1 cellular context compared by ENCODE assay signal in the genomic region with DNA sequence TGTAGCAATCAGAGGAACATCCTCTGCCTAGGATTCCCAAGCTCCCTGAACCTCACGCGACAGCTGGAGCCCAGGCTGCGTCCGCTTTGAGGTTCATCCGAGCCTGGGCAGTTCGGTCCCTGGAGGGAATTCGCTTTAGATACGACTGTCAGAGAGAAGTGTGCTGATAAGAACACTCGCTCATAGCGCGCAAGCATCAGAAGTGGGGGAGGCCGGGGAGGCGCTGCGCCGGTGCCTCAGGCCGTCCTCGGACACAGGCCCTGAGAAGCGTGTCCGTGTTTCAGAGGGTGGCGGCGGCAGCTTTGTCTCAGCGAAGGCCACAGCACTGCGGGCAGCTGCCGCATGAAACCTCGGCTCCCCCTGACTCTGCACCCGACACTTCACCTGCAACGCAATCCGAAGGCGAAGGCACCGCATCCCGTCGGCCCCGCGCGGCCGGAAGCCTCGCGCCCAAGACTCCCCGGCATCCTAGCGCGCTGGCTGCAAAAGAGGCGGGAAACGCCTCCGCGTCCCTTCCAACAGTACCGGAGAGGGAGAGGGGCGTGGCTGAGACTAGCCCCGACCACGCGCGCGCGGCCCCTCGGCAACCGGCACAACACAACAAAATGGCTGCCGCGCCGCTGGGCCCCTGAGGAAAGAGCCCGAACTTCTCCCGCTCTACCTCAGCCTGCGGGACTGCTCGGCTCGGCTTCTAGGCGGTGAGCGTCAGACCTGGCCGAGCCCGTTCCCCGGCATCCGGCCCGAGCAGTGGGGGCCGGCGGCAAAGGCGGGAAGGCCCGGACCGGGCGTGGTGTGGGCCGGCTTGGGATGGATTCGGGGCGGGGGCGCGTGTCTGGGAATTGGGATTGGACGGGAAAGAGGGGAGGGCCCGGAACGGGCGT.
TF ChIP-seq lines count a peak whose summit lies in the region.

A gene with protein sequence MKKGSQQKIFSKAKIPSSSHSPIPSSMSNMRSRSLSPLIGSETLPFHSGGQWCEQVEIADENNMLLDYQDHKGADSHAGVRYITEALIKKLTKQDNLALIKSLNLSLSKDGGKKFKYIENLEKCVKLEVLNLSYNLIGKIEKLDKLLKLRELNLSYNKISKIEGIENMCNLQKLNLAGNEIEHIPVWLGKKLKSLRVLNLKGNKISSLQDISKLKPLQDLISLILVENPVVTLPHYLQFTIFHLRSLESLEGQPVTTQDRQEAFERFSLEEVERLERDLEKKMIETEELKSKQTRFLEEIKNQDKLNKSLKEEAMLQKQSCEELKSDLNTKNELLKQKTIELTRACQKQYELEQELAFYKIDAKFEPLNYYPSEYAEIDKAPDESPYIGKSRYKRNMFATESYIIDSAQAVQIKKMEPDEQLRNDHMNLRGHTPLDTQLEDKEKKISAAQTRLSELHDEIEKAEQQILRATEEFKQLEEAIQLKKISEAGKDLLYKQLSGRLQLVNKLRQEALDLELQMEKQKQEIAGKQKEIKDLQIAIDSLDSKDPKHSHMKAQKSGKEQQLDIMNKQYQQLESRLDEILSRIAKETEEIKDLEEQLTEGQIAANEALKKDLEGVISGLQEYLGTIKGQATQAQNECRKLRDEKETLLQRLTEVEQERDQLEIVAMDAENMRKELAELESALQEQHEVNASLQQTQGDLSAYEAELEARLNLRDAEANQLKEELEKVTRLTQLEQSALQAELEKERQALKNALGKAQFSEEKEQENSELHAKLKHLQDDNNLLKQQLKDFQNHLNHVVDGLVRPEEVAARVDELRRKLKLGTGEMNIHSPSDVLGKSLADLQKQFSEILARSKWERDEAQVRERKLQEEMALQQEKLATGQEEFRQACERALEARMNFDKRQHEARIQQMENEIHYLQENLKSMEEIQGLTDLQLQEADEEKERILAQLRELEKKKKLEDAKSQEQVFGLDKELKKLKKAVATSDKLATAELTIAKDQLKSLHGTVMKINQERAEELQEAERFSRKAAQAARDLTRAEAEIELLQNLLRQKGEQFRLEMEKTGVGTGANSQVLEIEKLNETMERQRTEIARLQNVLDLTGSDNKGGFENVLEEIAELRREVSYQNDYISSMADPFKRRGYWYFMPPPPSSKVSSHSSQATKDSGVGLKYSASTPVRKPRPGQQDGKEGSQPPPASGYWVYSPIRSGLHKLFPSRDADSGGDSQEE (N-terminal part only) (plus strand): TSS at position 586 of the 881 bp plus-strand sequence. CDS start 13,372 bp downstream, outside the sequence.

TF ChIP-seq in HepG2, 621 proteins besides CTCF, POLR2A, EP300 and RAD21 (continued from another document and continues in another):
- TF ChIP-seq, protein P1, sequence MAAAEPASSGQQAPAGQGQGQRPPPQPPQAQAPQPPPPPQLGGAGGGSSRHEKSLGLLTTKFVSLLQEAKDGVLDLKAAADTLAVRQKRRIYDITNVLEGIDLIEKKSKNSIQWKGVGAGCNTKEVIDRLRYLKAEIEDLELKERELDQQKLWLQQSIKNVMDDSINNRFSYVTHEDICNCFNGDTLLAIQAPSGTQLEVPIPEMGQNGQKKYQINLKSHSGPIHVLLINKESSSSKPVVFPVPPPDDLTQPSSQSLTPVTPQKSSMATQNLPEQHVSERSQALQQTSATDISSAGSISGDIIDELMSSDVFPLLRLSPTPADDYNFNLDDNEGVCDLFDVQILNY (CRISPR knock-in tag; conservative IDR thresholded peaks at IDR 0.05), result peak; percentile 82
- TF ChIP-seq ZNF841 (CRISPR knock-in tag; IDR thresholded peaks at IDR 0.05; ENCODE audit: borderline replicate concordance) (peak; percentile 90; the same call in 1 of the 2 replicates), ZMYM3 (CRISPR knock-in tag; IDR thresholded peaks at IDR 0.05) (peak; percentile 56; the same call in 1 of the 2 replicates), DR1 (CRISPR knock-in tag; IDR thresholded peaks at IDR 0.05) (peak; percentile 80), TBX3 (IDR thresholded peaks at IDR 0.05; ENCODE audit: borderline replicate concordance) (no peak), NR2F1 (CRISPR knock-in tag; IDR thresholded peaks at IDR 0.05) (no peak), BRCA1 (CRISPR knock-in tag; IDR thresholded peaks at IDR 0.05) (peak; percentile 72; the same call in 1 of the 2 replicates), ZNF737 (CRISPR knock-in tag; IDR thresholded peaks at IDR 0.05; ENCODE audit: borderline replicate concordance) (peak; percentile 93; the same call in 1 of the 2 replicates), GABPB1 (CRISPR knock-in tag; IDR thresholded peaks at IDR 0.05) (peak; percentile 91), DNMT3B (CRISPR knock-in tag; conservative IDR thresholded peaks at IDR 0.05) (peak; percentile 62), DPF2 (CRISPR knock-in tag; IDR thresholded peaks at IDR 0.05; ENCODE audit: borderline replicate concordance, low read depth) (no peak), ZNF354B (CRISPR knock-in tag; IDR thresholded peaks at IDR 0.05) (peak; percentile 52; the same call in 1 of the 2 replicates), BORCS8-MEF2B (CRISPR knock-in tag; IDR thresholded peaks at IDR 0.05) (peak; percentile 97), ZNF530 (CRISPR knock-in tag; IDR thresholded peaks at IDR 0.05; ENCODE audit: low read depth) (peak; percentile 93; the same call in 1 of the 2 replicates), HOXA7 (CRISPR knock-in tag; IDR thresholded peaks at IDR 0.05) (no peak), HCFC1 (IDR thresholded peaks at IDR 0.05; ENCODE audit: low read depth, low read length) (no peak), SP140L (CRISPR knock-in tag; IDR thresholded peaks at IDR 0.05; ENCODE audit: borderline replicate concordance) (peak; percentile 33; the same call in 1 of the 2 replicates), AGO2 (optimal IDR thresholded peaks at IDR 0.05; ENCODE audit: low read depth, low read length) (peak; percentile 74), THAP11 (CRISPR knock-in tag; IDR thresholded peaks at IDR 0.05) (peak; percentile 64), SMARCC2 (IDR thresholded peaks at IDR 0.05) (no peak), ZBTB7A (CRISPR knock-in tag; IDR thresholded peaks at IDR 0.05) (peak; percentile 84), GTF2F1 (IDR thresholded peaks at IDR 0.05; ENCODE audit: low read length) (no peak), LCORL (IDR thresholded peaks at IDR 0.05) (0 out of 2 replicates have a peak, but pooled peaks have one; percentile 26), LCORL (CRISPR knock-in tag; IDR thresholded peaks at IDR 0.05) (peak; percentile 82), KLF15 (CRISPR knock-in tag; IDR thresholded peaks at IDR 0.05; ENCODE audit: borderline replicate concordance) (peak; percentile 98), PAX8 (CRISPR knock-in tag; IDR thresholded peaks at IDR 0.05; ENCODE audit: borderline replicate concordance) (0 out of 2 replicates have a peak, but pooled peaks have one; percentile 40), CEBPG (CRISPR knock-in tag; IDR thresholded peaks at IDR 0.05) (peak; percentile 33; the same call in 1 of the 2 replicates), REPIN1 (CRISPR knock-in tag; IDR thresholded peaks at IDR 0.05; ENCODE audit: borderline replicate concordance, low read depth) (peak; percentile 97), ARNT (IDR thresholded peaks at IDR 0.05) (no peak), ZNF292 (CRISPR knock-in tag; IDR thresholded peaks at IDR 0.05; ENCODE audit: borderline replicate concordance, low read depth) (0 out of 2 replicates have a peak, but pooled peaks have one; percentile 92), ZNF7 (CRISPR knock-in tag; IDR thresholded peaks at IDR 0.05) (no peak), TRIM24 (CRISPR knock-in tag; IDR thresholded peaks at IDR 0.05) (no peak), SIN3A (IDR thresholded peaks at IDR 0.05; ENCODE audit: borderline replicate concordance, low read depth, low read length) (peak; percentile 73; the same call in 1 of the 2 replicates), GABPA (IDR thresholded peaks at IDR 0.05; ENCODE audit: low read depth, low read length) (peak; percentile 27; the same call in 1 of the 2 replicates), GABPA (CRISPR knock-in tag; IDR thresholded peaks at IDR 0.05; ENCODE audit: low read depth) (peak; percentile 57), SKI (IDR thresholded peaks at IDR 0.05; ENCODE audit: partially characterized antibody) (peak; percentile 51), FLYWCH1 (CRISPR knock-in tag; IDR thresholded peaks at IDR 0.05) (no peak), HOXA3 (CRISPR knock-in tag; IDR thresholded peaks at IDR 0.05) (peak; percentile 94), KDM3A (CRISPR knock-in tag; IDR thresholded peaks at IDR 0.05; ENCODE audit: low read depth) (peak; percentile 83; the same call in 1 of the 2 replicates), HOXA5 (CRISPR knock-in tag; IDR thresholded peaks at IDR 0.05) (peak; percentile 83; the same call in 1 of the 2 replicates), RAD51 (IDR thresholded peaks at IDR 0.05; ENCODE audit: borderline replicate concordance) (no peak), TGIF2 (CRISPR knock-in tag; IDR thresholded peaks at IDR 0.05) (no peak; the same call in none of the 2 replicates), FOXK2 (IDR thresholded peaks at IDR 0.05) (no peak), TBL1XR1 (IDR thresholded peaks at IDR 0.05; ENCODE audit: borderline replicate concordance, low read length, partially characterized antibody) (no peak), SETDB1 (CRISPR knock-in tag; IDR thresholded peaks at IDR 0.05; ENCODE audit: borderline replicate concordance) (peak; percentile 63; the same call in 1 of the 2 replicates), AKAP8 (CRISPR knock-in tag; IDR thresholded peaks at IDR 0.05) (peak; percentile 86)
- TF ChIP-seq, protein P2, sequence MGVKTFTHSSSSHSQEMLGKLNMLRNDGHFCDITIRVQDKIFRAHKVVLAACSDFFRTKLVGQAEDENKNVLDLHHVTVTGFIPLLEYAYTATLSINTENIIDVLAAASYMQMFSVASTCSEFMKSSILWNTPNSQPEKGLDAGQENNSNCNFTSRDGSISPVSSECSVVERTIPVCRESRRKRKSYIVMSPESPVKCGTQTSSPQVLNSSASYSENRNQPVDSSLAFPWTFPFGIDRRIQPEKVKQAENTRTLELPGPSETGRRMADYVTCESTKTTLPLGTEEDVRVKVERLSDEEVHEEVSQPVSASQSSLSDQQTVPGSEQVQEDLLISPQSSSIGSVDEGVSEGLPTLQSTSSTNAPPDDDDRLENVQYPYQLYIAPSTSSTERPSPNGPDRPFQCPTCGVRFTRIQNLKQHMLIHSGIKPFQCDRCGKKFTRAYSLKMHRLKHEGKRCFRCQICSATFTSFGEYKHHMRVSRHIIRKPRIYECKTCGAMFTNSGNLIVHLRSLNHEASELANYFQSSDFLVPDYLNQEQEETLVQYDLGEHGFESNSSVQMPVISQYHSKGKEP (CRISPR knock-in tag; IDR thresholded peaks at IDR 0.05), result no peak
- TF ChIP-seq, protein P3, sequence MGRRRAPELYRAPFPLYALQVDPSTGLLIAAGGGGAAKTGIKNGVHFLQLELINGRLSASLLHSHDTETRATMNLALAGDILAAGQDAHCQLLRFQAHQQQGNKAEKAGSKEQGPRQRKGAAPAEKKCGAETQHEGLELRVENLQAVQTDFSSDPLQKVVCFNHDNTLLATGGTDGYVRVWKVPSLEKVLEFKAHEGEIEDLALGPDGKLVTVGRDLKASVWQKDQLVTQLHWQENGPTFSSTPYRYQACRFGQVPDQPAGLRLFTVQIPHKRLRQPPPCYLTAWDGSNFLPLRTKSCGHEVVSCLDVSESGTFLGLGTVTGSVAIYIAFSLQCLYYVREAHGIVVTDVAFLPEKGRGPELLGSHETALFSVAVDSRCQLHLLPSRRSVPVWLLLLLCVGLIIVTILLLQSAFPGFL (CRISPR knock-in tag; IDR thresholded peaks at IDR 0.05), result 0 out of 2 replicates have a peak, but pooled peaks have one; percentile 64
- TF ChIP-seq, protein P4, sequence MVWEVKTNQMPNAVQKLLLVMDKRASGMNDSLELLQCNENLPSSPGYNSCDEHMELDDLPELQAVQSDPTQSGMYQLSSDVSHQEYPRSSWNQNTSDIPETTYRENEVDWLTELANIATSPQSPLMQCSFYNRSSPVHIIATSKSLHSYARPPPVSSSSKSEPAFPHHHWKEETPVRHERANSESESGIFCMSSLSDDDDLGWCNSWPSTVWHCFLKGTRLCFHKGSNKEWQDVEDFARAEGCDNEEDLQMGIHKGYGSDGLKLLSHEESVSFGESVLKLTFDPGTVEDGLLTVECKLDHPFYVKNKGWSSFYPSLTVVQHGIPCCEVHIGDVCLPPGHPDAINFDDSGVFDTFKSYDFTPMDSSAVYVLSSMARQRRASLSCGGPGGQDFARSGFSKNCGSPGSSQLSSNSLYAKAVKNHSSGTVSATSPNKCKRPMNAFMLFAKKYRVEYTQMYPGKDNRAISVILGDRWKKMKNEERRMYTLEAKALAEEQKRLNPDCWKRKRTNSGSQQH (CRISPR knock-in tag; IDR thresholded peaks at IDR 0.05; ENCODE audit: low read depth), result no peak
- TF ChIP-seq, protein P5, sequence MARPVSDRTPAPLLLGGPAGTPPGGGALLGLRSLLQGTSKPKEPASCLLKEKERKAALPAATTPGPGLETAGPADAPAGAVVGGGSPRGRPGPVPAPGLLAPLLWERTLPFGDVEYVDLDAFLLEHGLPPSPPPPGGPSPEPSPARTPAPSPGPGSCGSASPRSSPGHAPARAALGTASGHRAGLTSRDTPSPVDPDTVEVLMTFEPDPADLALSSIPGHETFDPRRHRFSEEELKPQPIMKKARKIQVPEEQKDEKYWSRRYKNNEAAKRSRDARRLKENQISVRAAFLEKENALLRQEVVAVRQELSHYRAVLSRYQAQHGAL (CRISPR knock-in tag; IDR thresholded peaks at IDR 0.05; ENCODE audit: not compliant biosample characterization), result no peak
- TF ChIP-seq, protein P6, sequence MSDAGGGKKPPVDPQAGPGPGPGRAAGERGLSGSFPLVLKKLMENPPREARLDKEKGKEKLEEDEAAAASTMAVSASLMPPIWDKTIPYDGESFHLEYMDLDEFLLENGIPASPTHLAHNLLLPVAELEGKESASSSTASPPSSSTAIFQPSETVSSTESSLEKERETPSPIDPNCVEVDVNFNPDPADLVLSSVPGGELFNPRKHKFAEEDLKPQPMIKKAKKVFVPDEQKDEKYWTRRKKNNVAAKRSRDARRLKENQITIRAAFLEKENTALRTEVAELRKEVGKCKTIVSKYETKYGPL (CRISPR knock-in tag; IDR thresholded peaks at IDR 0.05), result peak; percentile 82
- TF ChIP-seq, protein P7, sequence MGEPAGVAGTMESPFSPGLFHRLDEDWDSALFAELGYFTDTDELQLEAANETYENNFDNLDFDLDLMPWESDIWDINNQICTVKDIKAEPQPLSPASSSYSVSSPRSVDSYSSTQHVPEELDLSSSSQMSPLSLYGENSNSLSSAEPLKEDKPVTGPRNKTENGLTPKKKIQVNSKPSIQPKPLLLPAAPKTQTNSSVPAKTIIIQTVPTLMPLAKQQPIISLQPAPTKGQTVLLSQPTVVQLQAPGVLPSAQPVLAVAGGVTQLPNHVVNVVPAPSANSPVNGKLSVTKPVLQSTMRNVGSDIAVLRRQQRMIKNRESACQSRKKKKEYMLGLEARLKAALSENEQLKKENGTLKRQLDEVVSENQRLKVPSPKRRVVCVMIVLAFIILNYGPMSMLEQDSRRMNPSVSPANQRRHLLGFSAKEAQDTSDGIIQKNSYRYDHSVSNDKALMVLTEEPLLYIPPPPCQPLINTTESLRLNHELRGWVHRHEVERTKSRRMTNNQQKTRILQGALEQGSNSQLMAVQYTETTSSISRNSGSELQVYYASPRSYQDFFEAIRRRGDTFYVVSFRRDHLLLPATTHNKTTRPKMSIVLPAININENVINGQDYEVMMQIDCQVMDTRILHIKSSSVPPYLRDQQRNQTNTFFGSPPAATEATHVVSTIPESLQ (CRISPR knock-in tag; conservative IDR thresholded peaks at IDR 0.05), result no peak
- TF ChIP-seq, protein P8, sequence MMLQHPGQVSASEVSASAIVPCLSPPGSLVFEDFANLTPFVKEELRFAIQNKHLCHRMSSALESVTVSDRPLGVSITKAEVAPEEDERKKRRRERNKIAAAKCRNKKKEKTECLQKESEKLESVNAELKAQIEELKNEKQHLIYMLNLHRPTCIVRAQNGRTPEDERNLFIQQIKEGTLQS (CRISPR knock-in tag; IDR thresholded peaks at IDR 0.05), result no peak
- TF ChIP-seq, protein P9, sequence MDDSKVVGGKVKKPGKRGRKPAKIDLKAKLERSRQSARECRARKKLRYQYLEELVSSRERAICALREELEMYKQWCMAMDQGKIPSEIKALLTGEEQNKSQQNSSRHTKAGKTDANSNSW (CRISPR knock-in tag; IDR thresholded peaks at IDR 0.05; ENCODE audit: borderline replicate concordance), result peak; percentile 81; the same call in 1 of the 2 replicates
